8 cellular contexts compared by ENCODE assay signal in the genomic region with DNA sequence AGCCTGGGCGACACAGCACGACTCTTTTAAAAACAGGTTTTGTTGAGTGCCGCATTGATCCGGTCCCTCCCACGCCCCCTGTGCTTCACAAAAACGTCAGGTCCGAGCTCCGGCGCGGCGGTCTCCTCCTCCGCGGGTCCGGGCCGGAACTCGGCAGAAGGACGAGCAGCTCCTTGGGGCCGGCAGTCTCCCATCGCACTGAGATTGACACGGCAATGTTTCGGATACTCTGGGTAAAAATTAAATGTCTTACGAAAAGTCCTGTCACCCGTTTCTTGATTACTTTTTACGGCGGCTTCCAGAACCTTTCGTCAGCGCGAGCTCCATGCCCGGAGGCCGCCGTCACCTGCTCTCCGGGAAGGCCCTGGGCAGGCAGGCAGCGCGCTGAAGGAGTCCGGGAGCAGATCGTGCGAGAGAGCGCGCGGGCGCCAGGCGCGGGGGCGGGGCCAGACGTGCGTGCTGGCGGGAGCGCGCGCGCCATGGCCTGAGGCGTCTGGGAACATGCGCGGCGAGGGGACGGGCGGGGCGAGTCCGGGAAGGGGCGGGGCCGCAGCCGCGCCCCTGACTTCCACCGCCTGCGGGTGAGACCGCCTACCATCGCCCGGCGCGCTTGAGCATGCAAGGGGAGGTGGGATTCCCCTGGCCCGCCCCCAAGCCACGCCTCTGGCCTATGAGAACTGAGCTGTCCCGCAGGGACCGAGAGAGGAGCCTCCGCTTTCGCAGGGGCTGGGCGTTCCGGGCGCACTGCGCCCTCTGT. TPM values are rescaled to one million over a fixed set of nuclear protein-coding genes. Genes with fewer than 3 reads are reported as not detected.
A peak's percentile ranks its signal among the peaks of the same experiment; 100 is the strongest.
DNase-seq lines count a peak whose midpoint lies in the region; ATAC-seq and TF ChIP-seq lines count a peak whose summit lies in the region.

No MANE protein-coding gene starts in this region.

- H3K27ac ChIP-seq in uterus = peak overlapping the region; percentile 88 to 89

- DNase-seq in NCI-H187 (lab: John Stamatoyannopoulos, UW) = peak; percentile 86 to 96
- DNase-seq in T-helper 2 cell = peak; percentile 99 to 100 (median 99)
- peak; percentile 60 to 99 (median 97) for DNase-seq in anterior cingulate cortex (lab: John Stamatoyannopoulos, UW)
- peak; percentile 100 for DNase-seq in left ventricle myocardium superior
- DNase-seq in pulmonary artery endothelial cell (ENCODE audit: low read depth, low spot score) = peak; percentile 97
- DNase-seq in uterus = peak; percentile 100

- intact Hi-C loops in left ventricle myocardium superior (cut with micrococcal nuclease) (no loop called here), uterus (cut with DNase I; ENCODE audit: low total_unique reads) (loop anchor here (10.0 kb wide), 1 partner anchor 269 kb away; no protein-coding TSS in a partner anchor)

- TF ChIP-seq POLR2A in uterus (IDR thresholded peaks at IDR 0.05) = peak; percentile 49 to 73

- no peaks in the 10 kb centered on the region for H3K9me3 ChIP-seq in uterus

- no peaks in the 10 kb centered on the region for H3K27me3 ChIP-seq in uterus

- H3K36me3 ChIP-seq in uterus = no peaks in the 10 kb centered on the region

- no peak for TF ChIP-seq CTCF in uterus (IDR thresholded peaks at IDR 0.05)

- ATAC-seq in GM18502 (IDR thresholded peaks at IDR 0.05; ENCODE audit: poor library complexity, unreplicated experiment) (peak; percentile 95), HG02943 (IDR thresholded peaks at IDR 0.05; ENCODE audit: low read depth, unreplicated experiment) (peak; percentile 93), left ventricle myocardium superior (peak; percentile 97)

- H3K4me3 ChIP-seq in uterus = peak overlapping the region; percentile 40 to 48

- H3K4me1 ChIP-seq in uterus = no peaks in the 10 kb centered on the region

RNA-seq across cellular contexts. Expression of gene SRL, which starts 11.7 kb away (rescaled TPM):
- 426 TPM for total RNA-seq in left ventricle myocardium superior
- total RNA-seq in pulmonary artery endothelial cell = 0.07 and 0.11 TPM in 2 replicates
- total RNA-seq in uterus = 10 to 100 TPM in 1 of 4 donors, 1 to 10 TPM in 2, under 1 TPM in 1; 0.29 to 10.1 (median 7.6) TPM

RNA-seq across cellular contexts. Expression of gene TFAP4, which starts 19.3 kb away (rescaled TPM):
- total RNA-seq in left ventricle myocardium superior (4.7 TPM), pulmonary artery endothelial cell (9.4 and 13.6 TPM in 2 replicates), uterus (10 to 100 TPM in 2 of 4 donors, 1 to 10 TPM in 2; 2.1 to 18.7 (median 8.2) TPM)

Comparison
In these comparisons a context has a peak if more than half of its experiments do, and no peak if none do; other contexts are left out.
1. Peak in every context shown above with its lines: DNase-seq, ATAC-seq, H3K4me3 ChIP-seq and H3K27ac ChIP-seq.
2. RNA of gene SRL, which starts 11.7 kb away (total RNA-seq): 426 TPM in left ventricle myocardium superior (single experiment); 0.29 to 10.1 TPM in uterus and 0.07 to 0.11 TPM in pulmonary artery endothelial cell; every median in the first group is over 10 times any median in the second.